In genomic region chr17:49516190-49516589, GRCh38 we compare ENCODE assay signal across 12 cellular contexts. TPM values are rescaled to one million over a fixed set of nuclear protein-coding genes. Genes with fewer than 3 reads are reported as not detected.
DNase-seq lines count a peak whose midpoint lies in the region; ATAC-seq and TF ChIP-seq lines count a peak whose summit lies in the region.
"Had no signal": no experiment of that assay in that cellular context is flagged by ENCODE, and none has a peak within 500 bp of the region (broad histone marks: within the 10 kb centered on the region; RNA-seq: fewer than 3 reads in every experiment).

No MANE protein-coding gene starts in this region.

- no peak overlapping the region for H3K4me3 Mint-ChIP-seq in GM23338
- no peak overlapping the region for H3K4me3 Mint-ChIP-seq in WTC11
- H3K4me3 Mint-ChIP-seq in T-cell = no peak overlapping the region
- H3K4me3 Mint-ChIP-seq: activated CD4-positive, alpha-beta T cell treated with anti-CD3 and anti-CD28 coated beads, Interleukin-2, amount 10 ng/mL, durations not matched to agents 24 days and 14 days; CD4-positive, CD25-positive, alpha-beta regulatory T cell had no signal

- H2AFZ ChIP-seq in GM23338 = no peak overlapping the region
- H2AFZ ChIP-seq: PC-9 had no signal

- TF ChIP-seq POLR2A in sigmoid colon (IDR thresholded peaks at IDR 0.05) = no peak

- H4K20me1 ChIP-seq in GM23338 (replicated peaks; ENCODE audit: insufficient read depth) = no peaks in the 10 kb centered on the region

- POLR2A ChIA-PET in WTC11 (lab: Charles Lee) (interaction anchor here (1.4 kb wide), 1 partner anchor 21 kb away, joined by 5 read pairs; the partner anchor contains the start of gene NGFR), T-cell (lab: Charles Lee) (no interaction called here)

- H3K4me1 Mint-ChIP-seq in GM23338 = peaks cover 46% of the 10 kb centered on the region
- H3K4me1 Mint-ChIP-seq in WTC11 = peaks cover 48% of the 10 kb centered on the region
- H3K4me1 Mint-ChIP-seq in T-cell = no peaks in the 10 kb centered on the region
- H3K4me1 Mint-ChIP-seq: CD4-positive, CD25-positive, alpha-beta regulatory T cell had no signal

- H3K4me3 ChIP-seq in GM23338 (no peak overlapping the region), right atrium auricular region (no peak overlapping the region), sigmoid colon (no peak overlapping the region)
- H3K4me3 ChIP-seq: PC-9 had no signal

- H3K9me3 ChIP-seq in right atrium auricular region = no peaks in the 10 kb centered on the region
- H3K9me3 ChIP-seq in sigmoid colon = no peaks in the 10 kb centered on the region

- H3K4me1 ChIP-seq in GM23338 (ENCODE audit: insufficient read depth) = peaks cover 32% of the 10 kb centered on the region
- peaks cover 0 to 40% of the 10 kb centered on the region in 2 donors for H3K4me1 ChIP-seq in right atrium auricular region
- peaks cover 0 to 30% (median 30%) of the 10 kb centered on the region in 4 donors for H3K4me1 ChIP-seq in sigmoid colon

- H3F3A ChIP-seq in GM23338 (replicated peaks; ENCODE audit: low read depth) = 0 out of 2 replicates have a peak, but pooled peaks cover 8% of the 10 kb centered on the region

- no peak for TF ChIP-seq EP300 in sigmoid colon (IDR thresholded peaks at IDR 0.05)

- no peaks in the 10 kb centered on the region; the same call in 2 of the 3 replicates for H3K36me3 Mint-ChIP-seq in GM23338 (ENCODE audit: low read depth)
- H3K36me3 Mint-ChIP-seq in WTC11 = no peaks in the 10 kb centered on the region
- no peaks in the 10 kb centered on the region for H3K36me3 Mint-ChIP-seq in T-cell
- H3K36me3 Mint-ChIP-seq: CD4-positive, CD25-positive, alpha-beta regulatory T cell had no signal

- TF ChIP-seq CTCF in GM23338 (conservative IDR thresholded peaks at IDR 0.05; ENCODE audit: low read depth in 2 of 2) (peak; percentile 7 to 35; a peak in 2 of 4 replicates), WTC11 (IDR thresholded peaks at IDR 0.05) (no peak), right atrium auricular region (IDR thresholded peaks at IDR 0.05) (no peak), sigmoid colon (IDR thresholded peaks at IDR 0.05) (no peak)

- H3K9me3 Mint-ChIP-seq in GM23338 (no peaks in the 10 kb centered on the region), WTC11 (no peaks in the 10 kb centered on the region), T-cell (no peaks in the 10 kb centered on the region)
- H3K9me3 Mint-ChIP-seq: activated CD4-positive, alpha-beta T cell treated with anti-CD3 and anti-CD28 coated beads, Interleukin-2, amount 10 ng/mL, durations not matched to agents 24 days and 14 days had no signal

- H3K4me2 ChIP-seq in GM23338 = no peak overlapping the region

- no peaks in the 10 kb centered on the region for H3K79me2 ChIP-seq in GM23338 (replicated peaks; ENCODE audit: insufficient read depth)

- WGBS in sigmoid colon, 2 donors = 74 to 77% methylated on average over 5 of the region's 5 CpGs

- H3K9me2 ChIP-seq in GM23338 (ENCODE audit: insufficient read depth) = no peaks in the 10 kb centered on the region

- CTCF ChIA-PET in WTC11 (lab: Charles Lee) = interaction anchor here (1.0 to 13.5 kb wide), 14 partner anchors 7 to 108 kb away, joined by 3 to 199 read pairs (median 10); partner anchors contain the start of genes NGFR and PHB1
- CTCF ChIA-PET in T-cell (lab: Charles Lee) = interaction anchor here in 1 of 2 donors (0.6 kb wide), 1 partner anchor 161 kb away, joined by 4 read pairs; no protein-coding TSS in a partner anchor

- no peaks in the 10 kb centered on the region for H3K27me3 ChIP-seq in GM23338 (ENCODE audit: insufficient read depth)
- H3K27me3 ChIP-seq in right atrium auricular region = no peaks in the 10 kb centered on the region
- no peaks in the 10 kb centered on the region for H3K27me3 ChIP-seq in sigmoid colon

- H3K27ac Mint-ChIP-seq in GM23338 (peak overlapping the region; percentile 53), WTC11 (no peak overlapping the region), T-cell (no peak overlapping the region)
- H3K27ac Mint-ChIP-seq: activated CD4-positive, alpha-beta T cell treated with anti-CD3 and anti-CD28 coated beads, Interleukin-2, amount 10 ng/mL, durations not matched to agents 24 days and 14 days had no signal

- ATAC-seq in GM23338 = peak; percentile 6; the same call in 1 of the 3 replicates
- ATAC-seq in WTC11 = no peak
- ATAC-seq in GM18861 (IDR thresholded peaks at IDR 0.05; ENCODE audit: unreplicated experiment) = no peak
- no peak for ATAC-seq in HG02884 (IDR thresholded peaks at IDR 0.05; ENCODE audit: unreplicated experiment)
- no peak for ATAC-seq in T-cell (replicated peaks in 1 of 4)

- intact Hi-C loops in sigmoid colon (cut with DNase I) = no loop called here

- H3K27me3 Mint-ChIP-seq in GM23338 (ENCODE audit: insufficient read depth, low read depth, poor library complexity) = peaks cover 17% of the 10 kb centered on the region
- H3K27me3 Mint-ChIP-seq in WTC11 (ENCODE audit: low read depth) = no peaks in the 10 kb centered on the region; the same call in 1 of the 2 replicates
- H3K27me3 Mint-ChIP-seq in T-cell = peaks cover 0 to 6% of the 10 kb centered on the region in 2 donors

- H3K36me3 ChIP-seq in GM23338 (ENCODE audit: insufficient read depth) (no peaks in the 10 kb centered on the region), right atrium auricular region (no peaks in the 10 kb centered on the region), sigmoid colon (no peaks in the 10 kb centered on the region)

- DNase-seq in GM23338 (ENCODE audit: low spot score) = no peak
- peak; percentile 5 for DNase-seq in WTC11 (ENCODE audit: low spot score)
- no peak for DNase-seq in right atrium auricular region (ENCODE audit: low spot score)
- no peak for DNase-seq in sigmoid colon
- DNase-seq in activated CD4-positive, alpha-beta T cell treated with anti-CD3 and anti-CD28 coated beads for 48 hours = no peak
- DNase-seq in T-cell = no peak
- DNase-seq: activated CD4-positive, alpha-beta T cell treated with anti-CD3 and anti-CD28 coated beads, Interleukin-2, amount 10 ng/mL, durations not matched to agents 24 days and 14 days; CD4-positive, CD25-positive, alpha-beta regulatory T cell; NCI-H1092 treated with DMSO at 0.1 percent for 48 hours; PC-9 had no signal

- H3K27ac ChIP-seq in GM23338 (ENCODE audit: low read depth) (no peak overlapping the region), right atrium auricular region (peak overlapping the region; percentile 80 to 82), sigmoid colon (peak overlapping the region; percentile 78 to 86 (median 82))
- H3K27ac ChIP-seq: PC-9 had no signal

TF ChIP-seq in WTC11, 78 proteins besides CTCF, POLR2A, EP300 and RAD21:
- TF ChIP-seq ZNF138 (CRISPR knock-in tag; conservative IDR thresholded peaks at IDR 0.05) = no peak
- peak; percentile 9; the same call in 1 of the 2 replicates for TF ChIP-seq ZNF423 (CRISPR knock-in tag; IDR thresholded peaks at IDR 0.05)
- no peak for TF ChIP-seq ZNF219 (CRISPR knock-in tag; IDR thresholded peaks at IDR 0.05; ENCODE audit: borderline replicate concordance)
- TF ChIP-seq SMAD3 (CRISPR knock-in tag; IDR thresholded peaks at IDR 0.05; ENCODE audit: borderline replicate concordance) = no peak
- no peak for TF ChIP-seq NFYB (CRISPR knock-in tag; conservative IDR thresholded peaks at IDR 0.05; ENCODE audit: low read depth)
- no peak for TF ChIP-seq ZMAT4 (CRISPR knock-in tag; IDR thresholded peaks at IDR 0.05)
- no peak for TF ChIP-seq ELF4 (CRISPR knock-in tag; IDR thresholded peaks at IDR 0.05; ENCODE audit: low read depth)
- TF ChIP-seq TP53 (CRISPR knock-in tag; IDR thresholded peaks at IDR 0.05) = no peak

RNA-seq across cellular contexts. Expression of gene NGFR, which starts 21.1 kb away (rescaled TPM):
- 6.8 and 6.9 TPM in 2 replicates for total RNA-seq in GM23338 (2014; rRNA removed; shearing (Covaris generic))
- polyA plus RNA-seq in GM23338 (2016; fragmentation: Nextera tagmentation; extraction: Ambion mirVana) = 2.3 and 2.8 TPM in 2 replicates
- total RNA-seq in WTC11 (2021) = 11.3 to 12.4 TPM (median 12.1 TPM) in 3 replicates
- 10 to 100 TPM; 13.9 to 16.7 TPM for total RNA-seq in right atrium auricular region
- 10 to 100 TPM in 3 of 4 donors, 1 to 10 TPM in 1; 6.9 to 15.2 (median 12.6) TPM for total RNA-seq in sigmoid colon
- 1 to 10 TPM in 1 of 3 donors, under 1 TPM in 2; 0.46 to 6.8 (median 0.60) TPM for polyA plus RNA-seq in sigmoid colon
- under 1 TPM; 0.20 to 0.40 (median 0.29) TPM for total RNA-seq in T-cell
- total RNA-seq: activated CD4-positive, alpha-beta T cell treated with anti-CD3 and anti-CD28 coated beads, Interleukin-2, amount 10 ng/mL, durations not matched to agents 24 days and 14 days had no signal
- polyA plus RNA-seq: CD4-positive, CD25-positive, alpha-beta regulatory T cell had no signal

RNA-seq across cellular contexts. Expression of gene NXPH3, which starts 59.5 kb away (rescaled TPM):
- total RNA-seq in GM23338 (2014; rRNA removed; shearing (Covaris generic)) = 2.7 and 4.7 TPM in 2 replicates
- 0.23 and 0.30 TPM in 2 replicates for polyA plus RNA-seq in GM23338 (2016; fragmentation: Nextera tagmentation; extraction: Ambion mirVana)
- 2.3 to 3.4 TPM (median 2.4 TPM) in 3 replicates for total RNA-seq in WTC11 (2021)
- total RNA-seq in right atrium auricular region = 1 to 10 TPM; 3.4 to 8.8 TPM
- total RNA-seq in sigmoid colon = 10 to 100 TPM; 20.2 to 32.6 (median 21.9) TPM
- 1 to 10 TPM in 2 of 3 donors, under 1 TPM in 1; 0.23 to 2.4 (median 2.1) TPM for polyA plus RNA-seq in sigmoid colon
- total RNA-seq in T-cell = not detected
- total RNA-seq: activated CD4-positive, alpha-beta T cell treated with anti-CD3 and anti-CD28 coated beads, Interleukin-2, amount 10 ng/mL, durations not matched to agents 24 days and 14 days; CD4-positive, CD25-positive, alpha-beta regulatory T cell; PC-9 had no signal
- polyA plus RNA-seq: CD4-positive, CD25-positive, alpha-beta regulatory T cell had no signal

Comparison
In these comparisons a context has a peak if more than half of its experiments do, and no peak if none do; other contexts are left out.
1. CTCF ChIP-seq: peak in GM23338 (2 of 2); none in WTC11 (single experiment), right atrium auricular region (0 of 2) and sigmoid colon (0 of 4).